Comparison of ENCODE assay signal across 8 cellular contexts in genomic region chr13:40666058-40666904, GRCh38. TPM values are rescaled to one million over a fixed set of nuclear protein-coding genes. Genes with fewer than 3 reads are reported as not detected.
DNase-seq lines count a peak whose midpoint lies in the region; ATAC-seq and TF ChIP-seq lines count a peak whose summit lies in the region.

Gene FOXO1 (minus strand): TSS chr13:40666641. CDS start chr13:40666212, 429 bp downstream.

- no peaks in the 10 kb centered on the region for H3K9me3 Mint-ChIP-seq in CD8-positive, alpha-beta memory T cell

- no peaks in the 10 kb centered on the region for H3K36me3 ChIP-seq in CD8-positive, alpha-beta memory T cell (ENCODE audit: insufficient read depth, low read length)
- H3K36me3 ChIP-seq in OCI-LY3 (replicated peaks; ENCODE audit: low read depth, low read length), result peaks cover 3% of the 10 kb centered on the region

- DNase-seq in CD8-positive, alpha-beta memory T cell, result peak; percentile 82 to 93 (median 91)
- DNase-seq in activated T-cell treated with anti-CD3 and anti-CD28 coated beads for 4 hours (peak; percentile 85), epithelial cell of prostate (ENCODE audit: low read depth, low spot score) (peak; percentile 52), mucosa of gallbladder (ENCODE audit: low spot score) (peak; percentile 92)
- DNase-seq in stimulated activated CD8-positive, alpha-beta memory T cell treated with anti-CD3 and anti-CD28 coated beads, Interleukin-4, amount 100 ng/mL, for 24 hours (ENCODE audit: low read depth), result peak; percentile 81

- H2AFZ ChIP-seq in OCI-LY3 (ENCODE audit: low read depth, low read length), result peak within 1 kb of the TSS; percentile 70; the same call in 1 of the 2 replicates

- peak; percentile 65 for ATAC-seq in GM19397 (IDR thresholded peaks at IDR 0.05; ENCODE audit: unreplicated experiment)
- ATAC-seq in HG03558 (IDR thresholded peaks at IDR 0.05; ENCODE audit: extremely low read depth, unreplicated experiment), result peak; percentile 48

- peak within 1 kb of the TSS; percentile 90 to 97 (median 95) for H3K4me3 Mint-ChIP-seq in CD8-positive, alpha-beta memory T cell

- H3K27ac Mint-ChIP-seq in CD8-positive, alpha-beta memory T cell, result peak within 1 kb of the TSS; percentile 85 to 96 (median 92)

- POLR2A ChIA-PET in CD8-positive, alpha-beta memory T cell (lab: Charles Lee), result interaction anchor here (0.6 to 2.3 kb wide), 9 partner anchors 11 to 479 kb away, joined by 3 to 9 read pairs (median 5); no protein-coding TSS in a partner anchor

- H3K4me1 ChIP-seq in CD8-positive, alpha-beta memory T cell (ENCODE audit: insufficient read depth, low read length), result peaks cover 31% of the 10 kb centered on the region
- H3K4me1 ChIP-seq in OCI-LY3 (ENCODE audit: low read length), result peaks cover 32% of the 10 kb centered on the region

- peaks cover 50% of the 10 kb centered on the region for H3K79me2 ChIP-seq in OCI-LY3 (ENCODE audit: low read length)

- peak within 1 kb of the TSS; percentile 87 for H3K4me3 ChIP-seq in CD8-positive, alpha-beta memory T cell (ENCODE audit: low read length)
- peak within 1 kb of the TSS; percentile 91 for H3K4me3 ChIP-seq in OCI-LY3 (ENCODE audit: low read length)

- TF ChIP-seq CTCF in OCI-LY3 (IDR thresholded peaks at IDR 0.05; ENCODE audit: low read depth, low read length), result no peak

- peak within 1 kb of the TSS; percentile 94 for H3K9ac ChIP-seq in OCI-LY3 (ENCODE audit: low read length)

- H3K27me3 ChIP-seq in CD8-positive, alpha-beta memory T cell (ENCODE audit: insufficient read depth, low read length, poor library complexity, severe bottlenecking), result no peaks in the 10 kb centered on the region
- 0 out of 2 replicates have a peak, but pooled peaks cover 5% of the 10 kb centered on the region for H3K27me3 ChIP-seq in OCI-LY3 (ENCODE audit: low read depth, low read length)

- no peaks in the 10 kb centered on the region for H4K20me1 ChIP-seq in OCI-LY3 (ENCODE audit: insufficient read depth, low read length)

- H3K36me3 Mint-ChIP-seq in CD8-positive, alpha-beta memory T cell, result peaks cover 0 to 23% (median 0%) of the 10 kb centered on the region in 3 donors

- peak within 1 kb of the TSS; percentile 79 for H3K27ac ChIP-seq in CD8-positive, alpha-beta memory T cell (ENCODE audit: low read depth, low read length)
- peak within 1 kb of the TSS; percentile 94 for H3K27ac ChIP-seq in OCI-LY3 (ENCODE audit: low read length)
- peak within 1 kb of the TSS; percentile 82 for H3K27ac ChIP-seq in epithelial cell of prostate

- peak within 1 kb of the TSS; percentile 90 for H3K4me2 ChIP-seq in OCI-LY3 (ENCODE audit: low read length)

- H3K4me1 Mint-ChIP-seq in CD8-positive, alpha-beta memory T cell, result peaks cover 34 to 39% (median 39%) of the 10 kb centered on the region in 3 donors

- no peaks in the 10 kb centered on the region for H3K9me3 ChIP-seq in CD8-positive, alpha-beta memory T cell (ENCODE audit: low read length)
- H3K9me3 ChIP-seq in OCI-LY3 (ENCODE audit: insufficient read depth, low read length), result 0 out of 2 replicates have a peak, but pooled peaks cover 2% of the 10 kb centered on the region

- H3K27me3 Mint-ChIP-seq in CD8-positive, alpha-beta memory T cell, result no peaks in the 10 kb centered on the region

- CTCF ChIA-PET in CD8-positive, alpha-beta memory T cell (lab: Charles Lee), result interaction anchor here (0.9 to 2.1 kb wide), 8 partner anchors 10 to 597 kb away, joined by 3 to 6 read pairs (median 4); no protein-coding TSS in a partner anchor

RNA-seq across cellular contexts. Expression of gene FOXO1, which starts in this region (rescaled TPM):
- total RNA-seq in CD8-positive, alpha-beta memory T cell, result 10 to 100 TPM; 32.6 to 32.9 TPM
- polyA plus RNA-seq in CD8-positive, alpha-beta memory T cell, result 56.2 TPM
- 24.9 TPM for total RNA-seq in mucosa of gallbladder

Comparison
In these comparisons a context has a peak if more than half of its experiments do, and no peak if none do; other contexts are left out.
1. Peak in every context shown above with its lines: DNase-seq, ATAC-seq, H3K4me3 ChIP-seq and H3K27ac ChIP-seq.